In the genomic region with DNA sequence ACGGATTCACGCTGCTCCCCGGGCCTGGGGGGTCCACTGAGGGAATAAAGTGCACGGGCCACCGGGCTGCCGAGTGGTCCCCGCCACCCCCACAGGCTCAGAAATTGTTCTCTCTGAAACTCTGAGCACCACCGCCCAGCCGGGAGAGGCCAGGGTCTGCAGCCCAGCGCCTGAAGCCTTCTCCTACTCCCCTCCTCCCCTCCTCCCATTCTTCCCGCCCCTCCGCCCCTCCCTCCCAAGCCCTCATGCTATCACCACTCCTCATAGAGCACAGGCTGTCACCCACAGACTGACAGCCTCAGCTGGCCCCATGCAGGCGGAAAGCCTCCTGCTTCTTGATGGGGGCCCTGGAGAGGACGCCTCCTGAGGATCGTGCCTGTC, we compare ENCODE assay signal across 1 cellular context.
TF ChIP-seq lines count a peak whose summit lies in the region.

No MANE protein-coding gene starts in this region.

TF ChIP-seq in endothelial cell of umbilical vein, 7 proteins besides CTCF, POLR2A, EP300 and RAD21 (continued from another document):
- no peak for TF ChIP-seq JUN (IDR thresholded peaks at IDR 0.05; ENCODE audit: borderline replicate concordance, insufficient read depth, insufficient read length, low read depth)
TF ChIP-seq in endothelial cell of umbilical vein: peak in this region for 0.
